24 cellular contexts compared by ENCODE assay signal in genomic region chrX:2457289-2458133, GRCh38.
"Had no signal": no experiment of that assay in that cellular context is flagged by ENCODE, and none has a peak within 500 bp of the region (broad histone marks: within the 10 kb centered on the region; RNA-seq: fewer than 3 reads in every experiment).

No MANE protein-coding gene starts in this region.

- ATAC-seq: activated naive CD8-positive, alpha-beta T cell treated with anti-CD3 and anti-CD28 coated beads, Interleukin-2, amount 50 U/mL, for 24 hours; esophagus mucosa; gastroesophageal sphincter; heart right ventricle; naive thymus-derived CD4-positive, alpha-beta T cell; pancreas; right lobe of liver; stimulated activated naive CD8-positive, alpha-beta T cell treated with anti-CD3 and anti-CD28 coated beads, Interleukin-15, amount 100 ng/mL, for 72 hours had no signal

- H3K4me1 Mint-ChIP-seq: activated CD4-positive, alpha-beta memory T cell treated with anti-CD3 and anti-CD28 coated beads, Interleukin-2, amount 10 ng/mL, durations not matched to agents 7 days and 5 days; activated naive CD8-positive, alpha-beta T cell treated with anti-CD3 and anti-CD28 coated beads, Interleukin-2, amount 50 U/mL, for 24 hours had no signal

- H3K4me3 ChIP-seq: coronary artery, gastroesophageal sphincter, heart right ventricle, pancreas, right lobe of liver had no signal

- H3K27ac ChIP-seq: coronary artery, gastroesophageal sphincter, heart right ventricle, pancreas, right lobe of liver, WERI-Rb-1 had no signal

- H3K9me3 Mint-ChIP-seq: type B pancreatic cell had no signal

- H3K36me3 ChIP-seq: gastroesophageal sphincter, pancreas, right lobe of liver had no signal

- H3K4me3 Mint-ChIP-seq: activated CD4-positive, alpha-beta memory T cell treated with anti-CD3 and anti-CD28 coated beads, Interleukin-2, amount 10 ng/mL, durations not matched to agents 7 days and 5 days; activated naive CD4-positive, alpha-beta T cell treated with anti-CD3 and anti-CD28 coated beads for 36 hours; activated naive CD8-positive, alpha-beta T cell treated with anti-CD3 and anti-CD28 coated beads, Interleukin-2, amount 50 U/mL, for 24 hours; activated T-cell treated with anti-CD3 and anti-CD28 coated beads, Interleukin-2, amount 50 U/mL, for 24 hours; brain; immature natural killer cell; naive thymus-derived CD4-positive, alpha-beta T cell; stimulated activated naive CD8-positive, alpha-beta T cell treated with anti-CD3 and anti-CD28 coated beads, Interleukin-15, amount 100 ng/mL, for 72 hours; T-helper 1 cell treated with Interleukin-12 subunit alpha and Interleukin-12 subunit beta and Interleukin-4 antibody, amounts not matched to agents 30 μg/mL and 1 μg/mL, for 36 hours; type B pancreatic cell had no signal

- DNase-seq: activated CD4-positive, alpha-beta memory T cell treated with anti-CD3 and anti-CD28 coated beads, Interleukin-2, amount 10 ng/mL, durations not matched to agents 7 days and 5 days; activated naive CD4-positive, alpha-beta T cell treated with anti-CD3 and anti-CD28 coated beads for 36 hours; activated naive CD8-positive, alpha-beta T cell treated with anti-CD3 and anti-CD28 coated beads, Interleukin-2, amount 50 U/mL, for 24 hours; activated T-cell treated with anti-CD3 and anti-CD28 coated beads, Interleukin-2, amount 50 U/mL, for 24 hours; anterior cingulate cortex; caudate nucleus; heart right ventricle; immature natural killer cell; mesenchymal stem cell; naive thymus-derived CD4-positive, alpha-beta T cell; pancreas; small intestine; stimulated activated CD4-positive, alpha-beta T cell treated with anti-CD3 and anti-CD28 coated beads, Interleukin-15, amount 100 ng/mL, for 24 hours; stimulated activated CD4-positive, alpha-beta T cell treated with anti-CD3 and anti-CD28 coated beads, Interleukin-2, amount 100 ng/mL, for 48 hours; stimulated activated naive CD8-positive, alpha-beta T cell treated with anti-CD3 and anti-CD28 coated beads, Interleukin-15, amount 100 ng/mL, for 72 hours; WERI-Rb-1 had no signal

- H3K9me3 ChIP-seq: gastroesophageal sphincter, pancreas, right lobe of liver had no signal

- H3K27me3 ChIP-seq: gastroesophageal sphincter, heart right ventricle, pancreas, right lobe of liver had no signal

- H3K27ac Mint-ChIP-seq: activated CD4-positive, alpha-beta memory T cell treated with anti-CD3 and anti-CD28 coated beads, Interleukin-2, amount 10 ng/mL, durations not matched to agents 7 days and 5 days; activated naive CD4-positive, alpha-beta T cell treated with anti-CD3 and anti-CD28 coated beads for 36 hours; activated naive CD8-positive, alpha-beta T cell treated with anti-CD3 and anti-CD28 coated beads, Interleukin-2, amount 50 U/mL, for 24 hours; activated T-cell treated with anti-CD3 and anti-CD28 coated beads, Interleukin-2, amount 50 U/mL, for 24 hours; activated T-helper 2 cell treated with anti-CD3 and anti-CD28 coated beads, Interferon-gamma antibody, Interleukin-2, Interleukin-4, amounts not matched to agents 10 μg/mL and 5 μg/mL and 100 μg/mL, durations not matched to agents 14 hours and 24 hours and 36 hours; brain; naive thymus-derived CD4-positive, alpha-beta T cell; stimulated activated naive CD8-positive, alpha-beta T cell treated with anti-CD3 and anti-CD28 coated beads, Interleukin-15, amount 100 ng/mL, for 72 hours; T-helper 1 cell treated with Interleukin-12 subunit alpha and Interleukin-12 subunit beta and Interleukin-4 antibody, amounts not matched to agents 30 μg/mL and 1 μg/mL, for 36 hours; type B pancreatic cell had no signal

- H3K27me3 Mint-ChIP-seq: activated CD4-positive, alpha-beta memory T cell treated with anti-CD3 and anti-CD28 coated beads, Interleukin-2, amount 10 ng/mL, durations not matched to agents 7 days and 5 days; activated naive CD8-positive, alpha-beta T cell treated with anti-CD3 and anti-CD28 coated beads, Interleukin-2, amount 50 U/mL, for 24 hours; activated T-cell treated with anti-CD3 and anti-CD28 coated beads, Interleukin-2, amount 50 U/mL, for 24 hours; brain; naive thymus-derived CD4-positive, alpha-beta T cell; stimulated activated naive CD8-positive, alpha-beta T cell treated with anti-CD3 and anti-CD28 coated beads, Interleukin-15, amount 100 ng/mL, for 72 hours; type B pancreatic cell had no signal
